ENCODE assay signal across 2 cellular contexts in genomic region chr9:89328064-89328463, GRCh38.
TF ChIP-seq lines count a peak whose summit lies in the region.

No MANE protein-coding gene starts in this region.

TF ChIP-seq in IMR-90, 13 proteins besides CTCF, POLR2A, EP300 and RAD21:
- TF ChIP-seq NFE2L2 (IDR thresholded peaks at IDR 0.05; ENCODE audit: low read depth, low read length) (no peak), BHLHE40 (IDR thresholded peaks at IDR 0.05; ENCODE audit: low read depth, low read length) (no peak), ELK1 (IDR thresholded peaks at IDR 0.05; ENCODE audit: borderline replicate concordance, low read depth, low read length) (no peak), SMC3 (IDR thresholded peaks at IDR 0.05; ENCODE audit: low read depth, low read length) (no peak), CHD1 (IDR thresholded peaks at IDR 0.05; ENCODE audit: low read depth, low read length) (no peak), MAFK (IDR thresholded peaks at IDR 0.05; ENCODE audit: low read depth, low read length) (no peak), RFX5 (IDR thresholded peaks at IDR 0.05; ENCODE audit: low read depth, low read length) (no peak), CEBPB (IDR thresholded peaks at IDR 0.05; ENCODE audit: low read depth, low read length) (no peak), FOS (IDR thresholded peaks at IDR 0.05; ENCODE audit: low read depth, low read length) (no peak), MXI1 (IDR thresholded peaks at IDR 0.05; ENCODE audit: borderline replicate concordance, low read depth, low read length) (no peak), RCOR1 (IDR thresholded peaks at IDR 0.05; ENCODE audit: insufficient replicate concordance, low read length) (no peak), USF2 (IDR thresholded peaks at IDR 0.05; ENCODE audit: low read depth, low read length) (no peak), MAZ (IDR thresholded peaks at IDR 0.05; ENCODE audit: borderline replicate concordance, low read depth, low read length) (no peak)

TF ChIP-seq in HepG2, 621 proteins besides CTCF, POLR2A, EP300 and RAD21:
- TF ChIP-seq ZNF563 (CRISPR knock-in tag; IDR thresholded peaks at IDR 0.05) (no peak), ZNF737 (CRISPR knock-in tag; IDR thresholded peaks at IDR 0.05; ENCODE audit: borderline replicate concordance) (no peak), ZNF749 (CRISPR knock-in tag; IDR thresholded peaks at IDR 0.05; ENCODE audit: borderline replicate concordance) (no peak), KDM2A (CRISPR knock-in tag; IDR thresholded peaks at IDR 0.05; ENCODE audit: borderline replicate concordance, low read depth) (no peak), ZNF432 (CRISPR knock-in tag; IDR thresholded peaks at IDR 0.05; ENCODE audit: borderline replicate concordance) (no peak), EEA1 (CRISPR knock-in tag; IDR thresholded peaks at IDR 0.05; ENCODE audit: borderline replicate concordance) (no peak), MAFG (CRISPR knock-in tag; IDR thresholded peaks at IDR 0.05) (no peak), SSRP1 (CRISPR knock-in tag; IDR thresholded peaks at IDR 0.05) (no peak), ZNF768 (CRISPR knock-in tag; IDR thresholded peaks at IDR 0.05) (no peak), ZFP36L2 (CRISPR knock-in tag; IDR thresholded peaks at IDR 0.05) (no peak)
